Comparison of ENCODE assay signal across 16 cellular contexts in genomic region chr13:43285891-43286602, GRCh38.
A peak's percentile ranks its signal among the peaks of the same experiment; 100 is the strongest.
DNase-seq lines count a peak whose midpoint lies in the region; ATAC-seq and TF ChIP-seq lines count a peak whose summit lies in the region.
"Had no signal": no experiment of that assay in that cellular context is flagged by ENCODE, and none has a peak within 500 bp of the region (broad histone marks: within the 10 kb centered on the region; RNA-seq: fewer than 3 reads in every experiment).

No MANE protein-coding gene starts in this region.

- no peaks in the 10 kb centered on the region for H3K4me1 Mint-ChIP-seq in activated CD4-positive, alpha-beta T cell treated with anti-CD3 and anti-CD28 coated beads, Interleukin-2, amount 10 ng/mL, durations not matched to agents 24 days and 14 days
- H3K4me1 Mint-ChIP-seq: activated CD4-positive, alpha-beta T cell treated with anti-CD3 and anti-CD28 coated beads, Interleukin-2, amount 10 ng/mL, durations not matched to agents 7 days and 5 days; naive B cell; T-cell had no signal

- H3K4me2 ChIP-seq in mammary epithelial cell (ENCODE audit: insufficient read depth, low read depth, low read length): no peak overlapping the region
- H3K4me2 ChIP-seq: smooth muscle cell had no signal

- H3K27me3 ChIP-seq in psoas muscle (ENCODE audit: insufficient read depth in 3 of 3, low read length in 2 of 3) (peaks cover 0 to 2% (median 0%) of the 10 kb centered on the region in 3 donors), mammary epithelial cell (ENCODE audit: insufficient read depth, low read length) (no peaks in the 10 kb centered on the region)
- H3K27me3 ChIP-seq: esophagus squamous epithelium had no signal

- WGBS in psoas muscle, 3 donors: 30 to 33% (median 33%) methylated on average over 7 of the region's 7 CpGs
- 42% methylated on average over 7 of the region's 7 CpGs for WGBS in mammary epithelial cell (ENCODE audit: low coverage, missing lambda C conversion rate)

- H3K36me3 ChIP-seq in psoas muscle (ENCODE audit: insufficient read depth in 1 of 2, low read depth in 1 of 2) (no peaks in the 10 kb centered on the region), mammary epithelial cell (ENCODE audit: insufficient read depth, low read length) (no peaks in the 10 kb centered on the region)
- H3K36me3 ChIP-seq: esophagus squamous epithelium had no signal

- H2AFZ ChIP-seq in mammary epithelial cell (ENCODE audit: low read depth, low read length): no peak overlapping the region

- DNase-seq in DMS 273 (lab: John Stamatoyannopoulos, UW; ENCODE audit: unreplicated experiment) (peak; percentile 52), DMS 273 treated with DMSO at 0.1 percent for 48 hours (lab: John Stamatoyannopoulos, UW) (no peak), NCI-H2227 (lab: John Stamatoyannopoulos, UW; ENCODE audit: unreplicated experiment) (peak; percentile 59), cerebellum (ENCODE audit: low spot score) (peak; percentile 64), psoas muscle (peak in 1 of 2 donors; percentile 46), mammary epithelial cell (no peak), erythroblast (lab: John Stamatoyannopoulos, UW) (no peak)
- DNase-seq in activated CD4-positive, alpha-beta T cell treated with anti-CD3 and anti-CD28 coated beads, Interleukin-2, amount 10 ng/mL, durations not matched to agents 24 days and 14 days: no peak
- DNase-seq: activated CD4-positive, alpha-beta T cell treated with anti-CD3 and anti-CD28 coated beads, Interleukin-2, amount 10 ng/mL, durations not matched to agents 7 days and 5 days; DMS153; esophagus squamous epithelium; Karpas-422; naive B cell; T-cell had no signal

- no peak overlapping the region for H3K4me3 Mint-ChIP-seq in activated CD4-positive, alpha-beta T cell treated with anti-CD3 and anti-CD28 coated beads, Interleukin-2, amount 10 ng/mL, durations not matched to agents 24 days and 14 days
- H3K4me3 Mint-ChIP-seq: activated CD4-positive, alpha-beta T cell treated with anti-CD3 and anti-CD28 coated beads, Interleukin-2, amount 10 ng/mL, durations not matched to agents 7 days and 5 days; naive B cell; T-cell had no signal

- TF ChIP-seq POLR2A in erythroblast (IDR thresholded peaks at IDR 0.05; ENCODE audit: low read length): no peak

- H3K9me3 Mint-ChIP-seq in activated CD4-positive, alpha-beta T cell treated with anti-CD3 and anti-CD28 coated beads, Interleukin-2, amount 10 ng/mL, durations not matched to agents 24 days and 14 days: no peaks in the 10 kb centered on the region
- H3K9me3 Mint-ChIP-seq: activated CD4-positive, alpha-beta T cell treated with anti-CD3 and anti-CD28 coated beads, Interleukin-2, amount 10 ng/mL, durations not matched to agents 7 days and 5 days; naive B cell; T-cell had no signal

- H3K9ac ChIP-seq in mammary epithelial cell (ENCODE audit: insufficient read depth, low read length): no peak overlapping the region

- dilution Hi-C loops in mammary epithelial cell (cut with HindIII; ENCODE audit: low sequenced_read_pairs): no loop called here

- intact Hi-C loops in psoas muscle (cut with DNase I): no loop called here
- intact Hi-C loops in mammary epithelial cell (cut with micrococcal nuclease): no loop called here
- intact Hi-C loops in activated CD4-positive, alpha-beta T cell treated with anti-CD3 and anti-CD28 coated beads, Interleukin-2, amount 10 ng/mL, durations not matched to agents 24 days and 14 days (cut with micrococcal nuclease): no loop called here

- in situ Hi-C loops in mammary epithelial cell (cut with MboI; ENCODE audit: low sequenced_read_pairs in 2 of 2): no loop called here

- no peaks in the 10 kb centered on the region for H4K20me1 ChIP-seq in mammary epithelial cell (ENCODE audit: insufficient read depth, low read length)

- no peaks in the 10 kb centered on the region for H3K36me3 Mint-ChIP-seq in activated CD4-positive, alpha-beta T cell treated with anti-CD3 and anti-CD28 coated beads, Interleukin-2, amount 10 ng/mL, durations not matched to agents 24 days and 14 days (ENCODE audit: low read depth)
- H3K36me3 Mint-ChIP-seq: naive B cell, T-cell had no signal

- H3K4me3 ChIP-seq in psoas muscle (no peak overlapping the region), mammary epithelial cell (replicated peaks in 1 of 3; ENCODE audit: insufficient read depth in 1 of 3, low read depth in 2 of 3, low read length in 3 of 3) (no peak overlapping the region)
- H3K4me3 ChIP-seq: esophagus squamous epithelium, smooth muscle cell had no signal

- H3K27ac ChIP-seq in psoas muscle (no peak overlapping the region), mammary epithelial cell (ENCODE audit: insufficient read depth, low read depth, low read length) (no peak overlapping the region)
- H3K27ac ChIP-seq: 22Rv1 had no signal

- peaks cover 7% of the 10 kb centered on the region for H3K27me3 Mint-ChIP-seq in activated CD4-positive, alpha-beta T cell treated with anti-CD3 and anti-CD28 coated beads, Interleukin-2, amount 10 ng/mL, durations not matched to agents 24 days and 14 days

- TF ChIP-seq CTCF in psoas muscle (IDR thresholded peaks at IDR 0.05) (no peak), mammary epithelial cell (conservative IDR thresholded peaks at IDR 0.05 in 1 of 2, IDR thresholded peaks at IDR 0.05 in 1 of 2; ENCODE audit: extremely low read depth in 1 of 2, insufficient read depth in 1 of 2, low read depth in 1 of 2, low read length in 2 of 2) (no peak)

- no peak overlapping the region for H3K27ac Mint-ChIP-seq in activated CD4-positive, alpha-beta T cell treated with anti-CD3 and anti-CD28 coated beads, Interleukin-2, amount 10 ng/mL, durations not matched to agents 24 days and 14 days
- H3K27ac Mint-ChIP-seq: activated CD4-positive, alpha-beta T cell treated with anti-CD3 and anti-CD28 coated beads, Interleukin-2, amount 10 ng/mL, durations not matched to agents 7 days and 5 days; naive B cell; T-cell had no signal

- no peaks in the 10 kb centered on the region for H3K79me2 ChIP-seq in mammary epithelial cell (ENCODE audit: insufficient read depth, low read length)

- no TSS peak for BruUV-seq in mammary epithelial cell (replicated peaks; lab: Mats Ljungman, UMichigan)

- peak in 3 of 4 donors; percentile 71 to 86 (median 81) for ATAC-seq in psoas muscle
- ATAC-seq: T-cell had no signal

- H3K4me1 ChIP-seq in psoas muscle: peaks cover 20% of the 10 kb centered on the region
- H3K4me1 ChIP-seq in mammary epithelial cell (ENCODE audit: insufficient read depth, low read length): peaks cover 9% of the 10 kb centered on the region

- CTCF ChIA-PET in mammary epithelial cell (lab: Charles Lee; ENCODE audit: low non-redundant PET): no interaction called here

- H3K9me3 ChIP-seq in psoas muscle (no peaks in the 10 kb centered on the region), mammary epithelial cell (replicated peaks; ENCODE audit: insufficient read depth, low read length) (no peaks in the 10 kb centered on the region)
- H3K9me3 ChIP-seq: esophagus squamous epithelium had no signal

Comparison
In these comparisons a context has a peak if more than half of its experiments do, and no peak if none do; other contexts are left out.
1. DNase-seq: peak in DMS 273 (single experiment), NCI-H2227 (single experiment) and cerebellum (single experiment); none in DMS 273 treated with DMSO at 0.1 percent for 48 hours (single experiment), mammary epithelial cell (single experiment), activated CD4-positive, alpha-beta T cell treated with anti-CD3 and anti-CD28 coated beads, Interleukin-2, amount 10 ng/mL, durations not matched to agents 24 days and 14 days (single experiment) and erythroblast (0 of 2).